ENCODE assay signal across 9 cellular contexts in genomic region chr12:54352891-54353874, GRCh38. TPM values are rescaled to one million over a fixed set of nuclear protein-coding genes. Genes with fewer than 3 reads are reported as not detected.
DNase-seq lines count a peak whose midpoint lies in the region; ATAC-seq, FAIRE-seq and TF ChIP-seq lines count a peak whose summit lies in the region.
"Had no signal": no experiment of that assay in that cellular context is flagged by ENCODE, and none has a peak within 500 bp of the region (broad histone marks: within the 10 kb centered on the region; RNA-seq: fewer than 3 reads in every experiment).

No MANE protein-coding gene starts in this region.

- peaks cover 41% of the 10 kb centered on the region for H3K36me3 Mint-ChIP-seq in activated T-cell treated with anti-CD3 and anti-CD28 coated beads, Interleukin-2, amount 50 U/mL, for 24 hours (ENCODE audit: low read depth)
- peaks cover 0 to 2% of the 10 kb centered on the region in 2 donors for H3K36me3 Mint-ChIP-seq in activated T-cell treated with anti-CD3 and anti-CD28 coated beads, Interleukin-2, amount 50 U/mL, for 72 hours (ENCODE audit: insufficient read depth in 2 of 2)
- peaks cover 33 to 36% of the 10 kb centered on the region in 2 donors for H3K36me3 Mint-ChIP-seq in CD4-positive, alpha-beta memory T cell

- peak overlapping the region; percentile 17 to 63; a peak in 2 of 4 replicates for H3K9ac ChIP-seq in K562 (ENCODE audit: insufficient read depth in 1 of 2, low read depth in 2 of 2, low read length in 2 of 2)

- peak; percentile 80 for FAIRE-seq in K562 (lab: Jason Lieb, UNC)

- DNase-seq in activated T-cell treated with anti-CD3 and anti-CD28 coated beads, Interleukin-2, amount 50 U/mL, for 24 hours: no peak
- DNase-seq in activated T-cell treated with anti-CD3 and anti-CD28 coated beads, Interleukin-2, amount 50 U/mL, for 72 hours: no peak
- DNase-seq in K562 (ENCODE audit: extremely low read depth in 1 of 4, low spot score in 3 of 4): peak; percentile 55 to 72 (median 58)
- no peak for DNase-seq in lower lobe of right lung
- no peak for DNase-seq in upper lobe of right lung
- DNase-seq in effector CD4-positive, alpha-beta T cell: no peak
- DNase-seq in inferior parietal cortex (ENCODE audit: extremely low spot score): no peak
- DNase-seq in CD4-positive, alpha-beta memory T cell: no peak

- H3K9me3 Mint-ChIP-seq in activated T-cell treated with anti-CD3 and anti-CD28 coated beads, Interleukin-2, amount 50 U/mL, for 24 hours: no peaks in the 10 kb centered on the region
- no peaks in the 10 kb centered on the region for H3K9me3 Mint-ChIP-seq in activated T-cell treated with anti-CD3 and anti-CD28 coated beads, Interleukin-2, amount 50 U/mL, for 72 hours
- H3K9me3 Mint-ChIP-seq in CD4-positive, alpha-beta memory T cell: no peaks in the 10 kb centered on the region

- no peak overlapping the region for H3K4me3 Mint-ChIP-seq in activated T-cell treated with anti-CD3 and anti-CD28 coated beads, Interleukin-2, amount 50 U/mL, for 24 hours
- H3K4me3 Mint-ChIP-seq in activated T-cell treated with anti-CD3 and anti-CD28 coated beads, Interleukin-2, amount 50 U/mL, for 72 hours: peak overlapping the region in 1 of 2 donors; percentile 61
- no peak overlapping the region for H3K4me3 Mint-ChIP-seq in CD4-positive, alpha-beta memory T cell

- no peaks in the 10 kb centered on the region for H3K9me1 ChIP-seq in K562 (ENCODE audit: control insufficient read depth, insufficient read depth, low read length)

- H3K4me3 ChIP-seq in K562 (no peak overlapping the region), lower lobe of right lung (no peak overlapping the region), upper lobe of right lung (no peak overlapping the region)
- H3K4me3 ChIP-seq in CD4-positive, alpha-beta memory T cell (ENCODE audit: low read length in 2 of 2): no peak overlapping the region

- TF ChIP-seq EP300 in K562 (IDR thresholded peaks at IDR 0.05; ENCODE audit: low read length): no peak

- TF ChIP-seq RAD21 in K562 (CRISPR knock-in tag; conservative IDR thresholded peaks at IDR 0.05 in 1 of 2, IDR thresholded peaks at IDR 0.05 in 1 of 2): no peak

- H3K9me3 ChIP-seq in K562 (replicated peaks; ENCODE audit: control insufficient read depth, insufficient read depth, low read depth, low read length) (no peaks in the 10 kb centered on the region), lower lobe of right lung (no peaks in the 10 kb centered on the region), upper lobe of right lung (no peaks in the 10 kb centered on the region)
- H3K9me3 ChIP-seq in CD4-positive, alpha-beta memory T cell (ENCODE audit: control insufficient read depth in 1 of 2, low read length in 2 of 2): no peaks in the 10 kb centered on the region

- peak overlapping the region; percentile 58 for H3K27ac ChIP-seq in K562 (ENCODE audit: extremely low read depth, low read depth, low read length)
- peak overlapping the region; percentile 61 for H3K27ac ChIP-seq in lower lobe of right lung
- H3K27ac ChIP-seq in upper lobe of right lung: peak overlapping the region; percentile 47
- H3K27ac ChIP-seq in CD4-positive, alpha-beta memory T cell (ENCODE audit: low read depth, low read length): no peak overlapping the region

- WGBS in K562 (ENCODE audit: insufficient coverage, low coverage, missing lambda C conversion rate): no CpG with 5 or more reads among the region's 1 CpG

- no TSS peak for BruUV-seq in K562 (replicated peaks; lab: Mats Ljungman, UMichigan)

- TF ChIP-seq POLR2A in K562 (conservative IDR thresholded peaks at IDR 0.05): no peak

- no peak overlapping the region for H2AFZ ChIP-seq in K562 (ENCODE audit: low read depth, low read length)

- H4K20me1 ChIP-seq in K562 (replicated peaks; ENCODE audit: control insufficient read depth, insufficient read depth, low read length): no peaks in the 10 kb centered on the region

- H3K79me2 ChIP-seq in K562 (ENCODE audit: control insufficient read depth, insufficient read depth, low read length): peaks cover 9% of the 10 kb centered on the region; the same call in 2 of the 3 replicates

- H3K27ac Mint-ChIP-seq in activated T-cell treated with anti-CD3 and anti-CD28 coated beads, Interleukin-2, amount 50 U/mL, for 24 hours: peak overlapping the region; percentile 58
- H3K27ac Mint-ChIP-seq in activated T-cell treated with anti-CD3 and anti-CD28 coated beads, Interleukin-2, amount 50 U/mL, for 72 hours: no peak overlapping the region
- peak overlapping the region in 3 of 7 donors; percentile 70 to 81 (median 73) for H3K27ac Mint-ChIP-seq in CD4-positive, alpha-beta memory T cell

- POLR2A ChIA-PET in K562 (lab: Yijun Ruan, JAX): interaction anchor here (0.6 to 5.6 kb wide), 10 partner anchors 11 to 73 kb away, joined by 3 to 43 read pairs (median 4); partner anchors contain the start of gene HNRNPA1
- POLR2A ChIA-PET in CD4-positive, alpha-beta memory T cell (lab: Charles Lee; ENCODE audit: partially characterized antibody): interaction anchor here (0.9 to 2.0 kb wide), 3 partner anchors 19 to 137 kb away, joined by 3 to 11 read pairs (median 4); partner anchors contain the start of gene COPZ1

- intact Hi-C loops in K562 (cut with micrococcal nuclease) (no loop called here), lower lobe of right lung (cut with DNase I) (no loop called here), upper lobe of right lung (cut with DNase I) (no loop called here)
- intact Hi-C loops in CD4-positive, alpha-beta memory T cell (cut with micrococcal nuclease): loop anchor here (10.0 kb wide), 1 partner anchor 358 kb away; no protein-coding TSS in a partner anchor

- TF ChIP-seq CTCF in K562 (IDR thresholded peaks at IDR 0.05 in 2 of 3, conservative IDR thresholded peaks at IDR 0.05 in 1 of 3; ENCODE audit: insufficient read depth in 2 of 3, low read depth in 1 of 3, low read length in 3 of 3) (no peak), lower lobe of right lung (IDR thresholded peaks at IDR 0.05) (no peak), upper lobe of right lung (IDR thresholded peaks at IDR 0.05) (no peak)

- ATAC-seq in activated T-cell treated with anti-CD3 and anti-CD28 coated beads, Interleukin-2, amount 50 U/mL, for 72 hours (replicated peaks in 1 of 2): no peak
- ATAC-seq in K562: peak; percentile 49
- peak; percentile 61 to 70 for ATAC-seq in lower lobe of right lung
- ATAC-seq in upper lobe of right lung: peak; percentile 72

- peaks cover 40% of the 10 kb centered on the region; the same call in 2 of the 3 replicates for H3K36me3 ChIP-seq in K562 (ENCODE audit: control insufficient read depth, insufficient read depth, low read length)
- H3K36me3 ChIP-seq in lower lobe of right lung: peaks cover 35% of the 10 kb centered on the region
- H3K36me3 ChIP-seq in upper lobe of right lung: peaks cover 34% of the 10 kb centered on the region
- peaks cover 31% of the 10 kb centered on the region for H3K36me3 ChIP-seq in CD4-positive, alpha-beta memory T cell (ENCODE audit: insufficient read depth, low read length)

- in situ Hi-C loops in K562 (cut with MboI): no loop called here

- CTCF ChIA-PET in K562 (lab: Yijun Ruan, JAX; ENCODE audit: low intra/inter-chr PET ratio): no interaction called here
- CTCF ChIA-PET in CD4-positive, alpha-beta memory T cell (lab: Charles Lee; ENCODE audit: partially characterized antibody): interaction anchor here (0.7 to 2.6 kb wide), 11 partner anchors 10 to 348 kb away, joined by 3 to 12 read pairs (median 4); partner anchors contain the start of gene COPZ1

- H3K27me3 ChIP-seq in K562 (ENCODE audit: control insufficient read depth in 2 of 2, insufficient read depth in 2 of 2, low read length in 2 of 2) (no peaks in the 10 kb centered on the region), lower lobe of right lung (ENCODE audit: low read depth) (no peaks in the 10 kb centered on the region), upper lobe of right lung (no peaks in the 10 kb centered on the region)
- no peaks in the 10 kb centered on the region for H3K27me3 ChIP-seq in CD4-positive, alpha-beta memory T cell (ENCODE audit: insufficient read depth, low read length)

- no peaks in the 10 kb centered on the region for H3K27me3 Mint-ChIP-seq in activated T-cell treated with anti-CD3 and anti-CD28 coated beads, Interleukin-2, amount 50 U/mL, for 24 hours
- H3K27me3 Mint-ChIP-seq in activated T-cell treated with anti-CD3 and anti-CD28 coated beads, Interleukin-2, amount 50 U/mL, for 72 hours (ENCODE audit: low read depth): no peaks in the 10 kb centered on the region
- no peaks in the 10 kb centered on the region for H3K27me3 Mint-ChIP-seq in CD4-positive, alpha-beta memory T cell

- H3K4me1 ChIP-seq in K562 (replicated peaks in 1 of 2; ENCODE audit: control insufficient read depth in 2 of 2, insufficient read depth in 2 of 2, low read length in 2 of 2): peaks cover 49 to 61% of the 10 kb centered on the region in 2 experiments
- H3K4me1 ChIP-seq in lower lobe of right lung: peaks cover 46% of the 10 kb centered on the region
- peaks cover 32% of the 10 kb centered on the region for H3K4me1 ChIP-seq in upper lobe of right lung
- H3K4me1 ChIP-seq in CD4-positive, alpha-beta memory T cell (ENCODE audit: insufficient read depth, low read length): peaks cover 25% of the 10 kb centered on the region

- H3K4me2 ChIP-seq in K562 (ENCODE audit: insufficient read depth, low read length): peak overlapping the region; percentile 51

- H3K4me1 Mint-ChIP-seq in activated T-cell treated with anti-CD3 and anti-CD28 coated beads, Interleukin-2, amount 50 U/mL, for 24 hours (ENCODE audit: low read depth): peaks cover 24% of the 10 kb centered on the region
- peaks cover 19% of the 10 kb centered on the region for H3K4me1 Mint-ChIP-seq in activated T-cell treated with anti-CD3 and anti-CD28 coated beads, Interleukin-2, amount 50 U/mL, for 72 hours (ENCODE audit: low read depth)
- H3K4me1 Mint-ChIP-seq in CD4-positive, alpha-beta memory T cell: peaks cover 11 to 18% (median 12%) of the 10 kb centered on the region in 4 donors

RNA-seq across cellular contexts. Expression of gene GPR84, which starts 11.1 kb away (rescaled TPM):
- 10 to 100 TPM in 1 of 2 donors, 1 to 10 TPM in 1; 3.8 to 16.0 TPM for total RNA-seq in activated T-cell treated with anti-CD3 and anti-CD28 coated beads, Interleukin-2, amount 50 U/mL, for 72 hours
- total RNA-seq in K562 (2011; cell fraction: chromatin; rRNA removed; ENCODE audit: low replicate concordance): 0.48 and 1.8 TPM in 2 replicates
- total RNA-seq in K562 (2011; cell fraction: nucleolus; rRNA removed): 0.13 and 0.17 TPM in 2 replicates
- 0.44 and 0.69 TPM in 2 replicates for total RNA-seq in K562 (2011; cell fraction: nucleoplasm; rRNA removed)
- total RNA-seq in K562 (2014; rRNA removed) (0.16 TPM in 1 of 2 replicates, not detected in the other), K562 (2014; rRNA removed; fragmentation: Illumina TruSeq; extraction: Trizol) (0.11 TPM in 1 of 2 replicates, not detected in the other), K562 (2015; rRNA removed; fragmentation: Illumina TruSeq; extraction: Trizol) (not detected in 2 replicates), K562 (2021) (not detected in 2 replicates), lower lobe of right lung (0.65 TPM), upper lobe of right lung (0.96 TPM)
- polyA plus RNA-seq in K562 (2011; rRNA removed) (0.16 TPM in 1 of 2 replicates, not detected in the other), K562 (2014; fragmentation: Illumina TruSeq; extraction: Trizol) (0.10 TPM in 1 of 2 replicates, not detected in the other), K562 (2014; fragmentation: Nextera tagmentation; extraction: Ambion mirVana) (under 1 TPM; 0.07 to 0.18 TPM), K562 (2014; rRNA removed) (not detected in 2 replicates)
- polyA plus RNA-seq in K562 (2011; cell fraction: cytosol; rRNA removed): not detected in 2 replicates
- polyA plus RNA-seq in K562 (2011; cell fraction: nucleus; rRNA removed): 0.25 and 0.44 TPM in 2 replicates
- 0.07 and 0.47 TPM in 2 replicates for polyA plus RNA-seq in K562 (2012)
- polyA minus RNA-seq in K562 (2011; rRNA and poly(A)+ RNA removed): 0.12 TPM in 1 of 2 replicates, not detected in the other
- polyA minus RNA-seq in K562 (2011; cell fraction: cytosol; rRNA and poly(A)+ RNA removed): not detected in 2 replicates
- polyA minus RNA-seq in K562 (2011; cell fraction: nucleus; rRNA and poly(A)+ RNA removed): 0.22 TPM in 1 of 2 replicates, not detected in the other
- under 1 TPM in 1 of 2 experiments, not detected in 1; 0.36 TPM for total RNA-seq in CD4-positive, alpha-beta memory T cell
- polyA plus RNA-seq in CD4-positive, alpha-beta memory T cell: not detected
- total RNA-seq: glomerular endothelial cell had no signal

RNA-seq across cellular contexts. Expression of gene COPZ1, which starts 28.3 kb away (rescaled TPM):
- total RNA-seq in activated T-cell treated with anti-CD3 and anti-CD28 coated beads, Interleukin-2, amount 50 U/mL, for 72 hours: 100 to 1,000 TPM; 124 to 135 TPM
- 92.5 and 126 TPM in 2 replicates for total RNA-seq in K562 (2011; cell fraction: chromatin; rRNA removed; ENCODE audit: low replicate concordance)
- 75.9 and 83.9 TPM in 2 replicates for total RNA-seq in K562 (2011; cell fraction: nucleolus; rRNA removed)
- total RNA-seq in K562 (2011; cell fraction: nucleoplasm; rRNA removed): 128 and 170 TPM in 2 replicates
- total RNA-seq in K562 (2014; rRNA removed) (137 and 157 TPM in 2 replicates), K562 (2014; rRNA removed; fragmentation: Illumina TruSeq; extraction: Trizol) (233 and 284 TPM in 2 replicates), K562 (2015; rRNA removed; fragmentation: Illumina TruSeq; extraction: Trizol) (142 and 156 TPM in 2 replicates), K562 (2021) (187 and 192 TPM in 2 replicates), lower lobe of right lung (129 TPM), upper lobe of right lung (125 TPM)
- polyA plus RNA-seq in K562 (2011; rRNA removed) (473 and 482 TPM in 2 replicates), K562 (2014; fragmentation: Illumina TruSeq; extraction: Trizol) (277 and 293 TPM in 2 replicates), K562 (2014; fragmentation: Nextera tagmentation; extraction: Ambion mirVana) (100 to 1,000 TPM; 437 to 487 TPM), K562 (2014; rRNA removed) (177 and 232 TPM in 2 replicates)
- polyA plus RNA-seq in K562 (2011; cell fraction: cytosol; rRNA removed): 231 and 446 TPM in 2 replicates
- 125 and 220 TPM in 2 replicates for polyA plus RNA-seq in K562 (2011; cell fraction: nucleus; rRNA removed)
- polyA plus RNA-seq in K562 (2012): 265 and 413 TPM in 2 replicates
- 329 and 369 TPM in 2 replicates for polyA minus RNA-seq in K562 (2011; rRNA and poly(A)+ RNA removed)
- polyA minus RNA-seq in K562 (2011; cell fraction: cytosol; rRNA and poly(A)+ RNA removed): 167 and 216 TPM in 2 replicates
- polyA minus RNA-seq in K562 (2011; cell fraction: nucleus; rRNA and poly(A)+ RNA removed): 21.7 and 60.2 TPM in 2 replicates
- 10 to 100 TPM; 81.6 to 92.0 TPM for total RNA-seq in CD4-positive, alpha-beta memory T cell
- 100 to 1,000 TPM; 149 to 200 TPM for polyA plus RNA-seq in CD4-positive, alpha-beta memory T cell

RNA-seq across cellular contexts. Expression of gene ZNF385A, which starts 31.4 kb away (rescaled TPM):
- 1 to 10 TPM; 1.3 to 2.8 TPM for total RNA-seq in activated T-cell treated with anti-CD3 and anti-CD28 coated beads, Interleukin-2, amount 50 U/mL, for 72 hours
- 8.1 and 25.0 TPM in 2 replicates for total RNA-seq in K562 (2011; cell fraction: chromatin; rRNA removed; ENCODE audit: low replicate concordance)
- total RNA-seq in K562 (2011; cell fraction: nucleolus; rRNA removed): 9.7 and 11.1 TPM in 2 replicates
- 9.7 and 11.8 TPM in 2 replicates for total RNA-seq in K562 (2011; cell fraction: nucleoplasm; rRNA removed)
- total RNA-seq in K562 (2014; rRNA removed): 15.9 and 17.7 TPM in 2 replicates
- 3.5 and 3.7 TPM in 2 replicates for total RNA-seq in K562 (2014; rRNA removed; fragmentation: Illumina TruSeq; extraction: Trizol)
- 5.9 and 8.7 TPM in 2 replicates for total RNA-seq in K562 (2015; rRNA removed; fragmentation: Illumina TruSeq; extraction: Trizol)
- 96.5 and 111 TPM in 2 replicates for total RNA-seq in K562 (2021)
- 7.7 and 15.6 TPM in 2 replicates for polyA plus RNA-seq in K562 (2011; rRNA removed)
- 11.8 and 25.5 TPM in 2 replicates for polyA plus RNA-seq in K562 (2011; cell fraction: cytosol; rRNA removed)
- polyA plus RNA-seq in K562 (2011; cell fraction: nucleus; rRNA removed): 15.0 and 32.1 TPM in 2 replicates
- polyA plus RNA-seq in K562 (2012): 35.9 and 43.9 TPM in 2 replicates
- polyA plus RNA-seq in K562 (2014; fragmentation: Illumina TruSeq; extraction: Trizol): 65.7 and 88.2 TPM in 2 replicates
- polyA plus RNA-seq in K562 (2014; fragmentation: Nextera tagmentation; extraction: Ambion mirVana): 1 to 10 TPM; 1.0 TPM
- 30.3 and 34.6 TPM in 2 replicates for polyA plus RNA-seq in K562 (2014; rRNA removed)
- 4.7 and 6.3 TPM in 2 replicates for polyA minus RNA-seq in K562 (2011; rRNA and poly(A)+ RNA removed)
- 31.2 and 48.8 TPM in 2 replicates for polyA minus RNA-seq in K562 (2011; cell fraction: cytosol; rRNA and poly(A)+ RNA removed)
- polyA minus RNA-seq in K562 (2011; cell fraction: nucleus; rRNA and poly(A)+ RNA removed): 6.7 and 8.1 TPM in 2 replicates
- 28.3 TPM for total RNA-seq in lower lobe of right lung
- total RNA-seq in upper lobe of right lung: 26.6 TPM
- total RNA-seq in CD4-positive, alpha-beta memory T cell: 1 to 10 TPM; 1.8 to 2.1 TPM
- polyA plus RNA-seq in CD4-positive, alpha-beta memory T cell: not detected

RNA-seq across cellular contexts. Expression of gene NFE2, which starts 52.4 kb away (rescaled TPM):
- total RNA-seq in activated T-cell treated with anti-CD3 and anti-CD28 coated beads, Interleukin-2, amount 50 U/mL, for 72 hours: under 1 TPM in 1 of 2 donors, not detected in 1; 0.19 TPM
- total RNA-seq in K562 (2011; cell fraction: chromatin; rRNA removed; ENCODE audit: low replicate concordance): 108 and 191 TPM in 2 replicates
- 118 and 137 TPM in 2 replicates for total RNA-seq in K562 (2011; cell fraction: nucleolus; rRNA removed)
- 98.5 and 115 TPM in 2 replicates for total RNA-seq in K562 (2011; cell fraction: nucleoplasm; rRNA removed)
- total RNA-seq in K562 (2014; rRNA removed): 221 and 269 TPM in 2 replicates
- total RNA-seq in K562 (2014; rRNA removed; fragmentation: Illumina TruSeq; extraction: Trizol): 134 and 157 TPM in 2 replicates
- 177 and 178 TPM in 2 replicates for total RNA-seq in K562 (2015; rRNA removed; fragmentation: Illumina TruSeq; extraction: Trizol)
- 244 and 252 TPM in 2 replicates for total RNA-seq in K562 (2021)
- 208 TPM in 2 replicates for polyA plus RNA-seq in K562 (2011; rRNA removed)
- 231 and 451 TPM in 2 replicates for polyA plus RNA-seq in K562 (2011; cell fraction: cytosol; rRNA removed)
- polyA plus RNA-seq in K562 (2011; cell fraction: nucleus; rRNA removed): 232 and 428 TPM in 2 replicates
- 162 and 214 TPM in 2 replicates for polyA plus RNA-seq in K562 (2012)
- 246 and 282 TPM in 2 replicates for polyA plus RNA-seq in K562 (2014; fragmentation: Illumina TruSeq; extraction: Trizol)
- 10 to 100 TPM; 12.3 to 44.5 TPM for polyA plus RNA-seq in K562 (2014; fragmentation: Nextera tagmentation; extraction: Ambion mirVana)
- 225 and 229 TPM in 2 replicates for polyA plus RNA-seq in K562 (2014; rRNA removed)
- 71.3 and 109 TPM in 2 replicates for polyA minus RNA-seq in K562 (2011; rRNA and poly(A)+ RNA removed)
- 78.1 and 100 TPM in 2 replicates for polyA minus RNA-seq in K562 (2011; cell fraction: cytosol; rRNA and poly(A)+ RNA removed)
- polyA minus RNA-seq in K562 (2011; cell fraction: nucleus; rRNA and poly(A)+ RNA removed): 67.6 and 73.9 TPM in 2 replicates
- 13.5 TPM for total RNA-seq in lower lobe of right lung
- total RNA-seq in upper lobe of right lung: 7.5 TPM
- not detected for total RNA-seq in CD4-positive, alpha-beta memory T cell
- polyA plus RNA-seq in CD4-positive, alpha-beta memory T cell: under 1 TPM in 1 of 2 donors, not detected in 1; 0.25 TPM
- total RNA-seq: glomerular endothelial cell had no signal

Comparison
In these comparisons a context has a peak if more than half of its experiments do, and no peak if none do; other contexts are left out.
1. DNase-seq: peak in K562 (4 of 4); none in activated T-cell treated with anti-CD3 and anti-CD28 coated beads, Interleukin-2, amount 50 U/mL, for 24 hours (single experiment), activated T-cell treated with anti-CD3 and anti-CD28 coated beads, Interleukin-2, amount 50 U/mL, for 72 hours (0 of 2), lower lobe of right lung (single experiment), upper lobe of right lung (single experiment), effector CD4-positive, alpha-beta T cell (single experiment), inferior parietal cortex (single experiment) and CD4-positive, alpha-beta memory T cell (0 of 5).
2. ATAC-seq: peak in K562 (single experiment), lower lobe of right lung (2 of 2) and upper lobe of right lung (single experiment); none in activated T-cell treated with anti-CD3 and anti-CD28 coated beads, Interleukin-2, amount 50 U/mL, for 72 hours (0 of 2).